Comparison of ENCODE assay signal across 10 cellular contexts in genomic region chr9:116959775-116960174, GRCh38.
DNase-seq lines count a peak whose midpoint lies in the region; TF ChIP-seq lines count a peak whose summit lies in the region.
"Had no signal": no experiment of that assay in that cellular context is flagged by ENCODE, and none has a peak within 500 bp of the region (broad histone marks: within the 10 kb centered on the region; RNA-seq: fewer than 3 reads in every experiment).

No MANE protein-coding gene starts in this region.

- intact Hi-C loops in testis (cut with DNase I; ENCODE audit: low total_unique reads), result no loop called here

- H3K27ac ChIP-seq in testis, result no peak overlapping the region
- H3K27ac ChIP-seq: stomach had no signal

- TF ChIP-seq POLR2A in testis (IDR thresholded peaks at IDR 0.05), result no peak

- WGBS in testis, 2 donors, result 18 to 37% methylated on average over 12 to 15 of the region's 15 CpGs

- peak; percentile 6 for DNase-seq in activated CD4-positive, alpha-beta T cell treated with anti-CD3 and anti-CD28 coated beads for 48 hours
- no peak for DNase-seq in activated CD4-positive, alpha-beta T cell treated with anti-CD3 and anti-CD28 coated beads for 4 hours
- DNase-seq in NCI-H1417 treated with DMSO at 0.1 percent for 48 hours (lab: John Stamatoyannopoulos, UW), result peak; percentile 67
- peak; percentile 23 for DNase-seq in globus pallidus (ENCODE audit: low spot score)
- DNase-seq in testis, result peak; percentile 38
- DNase-seq in OCI-M2 (lab: John Stamatoyannopoulos, UW; ENCODE audit: unreplicated experiment), result no peak
- no peak for DNase-seq in activated CD4-positive, alpha-beta T cell treated with anti-CD3 and anti-CD28 coated beads, Interleukin-2, amount 50 U/mL, for 1 hour
- no peak for DNase-seq in NCI-H1048 (lab: John Stamatoyannopoulos, UW)
- DNase-seq: activated B cell treated with CpG ODN at 0.5 μM for 24 hours, stomach had no signal

- no peaks in the 10 kb centered on the region for H3K36me3 ChIP-seq in testis (ENCODE audit: low read depth, missing control alignments)
- H3K36me3 ChIP-seq: stomach had no signal

- no peaks in the 10 kb centered on the region for H3K9me3 ChIP-seq in testis
- H3K9me3 ChIP-seq: stomach had no signal

- H3K4me3 ChIP-seq in testis, result no peak overlapping the region
- H3K4me3 ChIP-seq: stomach had no signal

- no peaks in the 10 kb centered on the region for H3K27me3 ChIP-seq in testis
- H3K27me3 ChIP-seq: stomach had no signal

- H3K4me1 ChIP-seq in testis, result no peaks in the 10 kb centered on the region

- TF ChIP-seq CTCF in testis (IDR thresholded peaks at IDR 0.05), result no peak

Comparison
In these comparisons a context has a peak if more than half of its experiments do, and no peak if none do; other contexts are left out.
1. DNase-seq: peak in activated CD4-positive, alpha-beta T cell treated with anti-CD3 and anti-CD28 coated beads for 48 hours (single experiment), NCI-H1417 treated with DMSO at 0.1 percent for 48 hours (single experiment), globus pallidus (single experiment) and testis (single experiment); none in activated CD4-positive, alpha-beta T cell treated with anti-CD3 and anti-CD28 coated beads for 4 hours (0 of 2), OCI-M2 (single experiment), activated CD4-positive, alpha-beta T cell treated with anti-CD3 and anti-CD28 coated beads, Interleukin-2, amount 50 U/mL, for 1 hour (single experiment) and NCI-H1048 (single experiment).